15 cellular contexts compared by ENCODE assay signal in the genomic region with DNA sequence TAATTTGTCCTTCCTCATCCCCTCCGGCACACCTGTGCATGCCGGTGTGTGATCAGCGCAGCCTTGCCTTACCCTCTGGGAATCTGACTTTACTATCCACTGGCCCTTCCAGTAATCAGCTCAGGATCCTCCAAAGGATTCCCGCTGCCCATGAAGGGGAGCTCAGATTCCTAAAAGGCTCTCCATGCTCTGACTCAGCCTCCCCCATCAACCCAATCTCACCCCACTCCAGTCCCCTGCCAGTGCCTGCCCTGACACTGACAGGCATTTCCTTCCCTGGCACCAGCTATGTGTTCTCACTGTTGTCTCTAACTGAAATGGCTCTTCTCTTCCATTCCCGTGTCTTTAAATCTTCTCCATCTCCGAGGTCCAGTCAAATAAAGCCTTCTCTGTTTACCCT. TPM values are rescaled to one million over a fixed set of nuclear protein-coding genes. Genes with fewer than 3 reads are reported as not detected.
A peak's percentile ranks its signal among the peaks of the same experiment; 100 is the strongest.
DNase-seq lines count a peak whose midpoint lies in the region; ATAC-seq, FAIRE-seq and TF ChIP-seq lines count a peak whose summit lies in the region.
"Had no signal": no experiment of that assay in that cellular context is flagged by ENCODE, and none has a peak within 500 bp of the region (broad histone marks: within the 10 kb centered on the region; RNA-seq: fewer than 3 reads in every experiment).

No MANE protein-coding gene starts in this region.

- no peaks in the 10 kb centered on the region for H3K36me3 ChIP-seq in MG63
- H3K36me3 ChIP-seq in esophagus squamous epithelium, result no peaks in the 10 kb centered on the region
- no peaks in the 10 kb centered on the region for H3K36me3 ChIP-seq in small intestine (ENCODE audit: control insufficient read depth in 2 of 2, insufficient read depth in 2 of 2, low read length in 2 of 2)
- H3K36me3 ChIP-seq: transverse colon had no signal

- peaks cover 0 to 3% (median 0%) of the 10 kb centered on the region in 3 donors for H3K4me1 ChIP-seq in esophagus squamous epithelium
- H3K4me1 ChIP-seq in small intestine (ENCODE audit: control insufficient read depth in 2 of 2, insufficient read depth in 1 of 2, low read depth in 1 of 2, low read length in 1 of 2), result peaks cover 0 to 2% of the 10 kb centered on the region in 2 donors
- H3K4me1 ChIP-seq: transverse colon had no signal

- TF ChIP-seq CTCF in esophagus squamous epithelium (IDR thresholded peaks at IDR 0.05), result no peak

- H3K27ac ChIP-seq in esophagus squamous epithelium (peak overlapping the region in 3 of 4 donors; percentile 3 to 45 (median 13)), small intestine (ENCODE audit: low read depth in 1 of 2, low read length in 1 of 2) (peak overlapping the region; percentile 26 to 35)
- H3K27ac ChIP-seq: epithelial cell of prostate had no signal

- no peaks in the 10 kb centered on the region for H3K9me3 ChIP-seq in MG63
- no peaks in the 10 kb centered on the region for H3K9me3 ChIP-seq in esophagus squamous epithelium
- no peaks in the 10 kb centered on the region for H3K9me3 ChIP-seq in small intestine (ENCODE audit: control insufficient read depth, low read depth)
- H3K9me3 ChIP-seq: transverse colon had no signal

- peak; percentile 42 for TF ChIP-seq POLR2A in GM18505 (IDR thresholded peaks at IDR 0.05; ENCODE audit: borderline replicate concordance, extremely low read depth, insufficient read depth, insufficient read length)
- TF ChIP-seq POLR2A in esophagus squamous epithelium (IDR thresholded peaks at IDR 0.05), result no peak

- WGBS in esophagus squamous epithelium, 2 donors, result 69 to 71% methylated on average over 5 to 6 of the region's 6 CpGs
- WGBS in small intestine, 3 donors, result 81 to 90% (median 83%) methylated on average over 6 of the region's 6 CpGs

- H3K27me3 ChIP-seq in MG63 (no peaks in the 10 kb centered on the region), esophagus squamous epithelium (peaks cover 0 to 7% (median 0%) of the 10 kb centered on the region in 4 donors), small intestine (ENCODE audit: control insufficient read depth in 2 of 2, insufficient read depth in 2 of 2, low read length in 2 of 2) (no peaks in the 10 kb centered on the region)
- H3K27me3 ChIP-seq: transverse colon had no signal

- intact Hi-C loops in esophagus squamous epithelium (cut with DNase I), result no loop called here

- no peak for FAIRE-seq in small intestine (lab: Jason Lieb, UNC)
- FAIRE-seq: HTR-8/SVneo had no signal

- H3K4me3 ChIP-seq in MG63 (no peak overlapping the region), esophagus squamous epithelium (no peak overlapping the region), small intestine (ENCODE audit: low read depth in 1 of 2, low read length in 2 of 2) (no peak overlapping the region)
- H3K4me3 ChIP-seq: transverse colon had no signal

- DNase-seq in MG63, result peak; percentile 14
- DNase-seq in esophagus squamous epithelium (lab: John Stamatoyannopoulos, UW), result no peak
- DNase-seq in small intestine, result no peak
- DNase-seq in activated gamma-delta T cell (lab: John Stamatoyannopoulos, UW), result no peak
- DNase-seq in HuH-7 (ENCODE audit: low spot score), result no peak
- DNase-seq in GDM1 (lab: John Stamatoyannopoulos, UW), result no peak
- no peak for DNase-seq in HCEC 1CT
- DNase-seq: amniotic stem cell; immature natural killer cell; stimulated activated CD4-positive, alpha-beta T cell treated with anti-CD3 and anti-CD28 coated beads, Interleukin-4, amount 100 ng/mL, for 1 hour; transverse colon had no signal

- no peak for ATAC-seq in GM18505 (IDR thresholded peaks at IDR 0.05; ENCODE audit: unreplicated experiment)

RNA-seq across cellular contexts. Expression of gene BCL2A1, which starts 7.3 kb away (rescaled TPM):
- 6.0 TPM in 1 of 2 replicates, not detected in the other for total RNA-seq in MG63 (2014; rRNA removed; shearing (Covaris generic); ENCODE audit: low replicate concordance)
- 1 to 10 TPM in 2 of 4 donors, under 1 TPM in 1, not detected in 1; 0.45 to 2.7 (median 1.2) TPM for total RNA-seq in esophagus squamous epithelium
- 1 to 10 TPM; 2.0 to 5.1 (median 2.4) TPM for polyA plus RNA-seq in small intestine
- total RNA-seq: osteocyte had no signal
